1 cellular context compared by ENCODE assay signal in the genomic region with DNA sequence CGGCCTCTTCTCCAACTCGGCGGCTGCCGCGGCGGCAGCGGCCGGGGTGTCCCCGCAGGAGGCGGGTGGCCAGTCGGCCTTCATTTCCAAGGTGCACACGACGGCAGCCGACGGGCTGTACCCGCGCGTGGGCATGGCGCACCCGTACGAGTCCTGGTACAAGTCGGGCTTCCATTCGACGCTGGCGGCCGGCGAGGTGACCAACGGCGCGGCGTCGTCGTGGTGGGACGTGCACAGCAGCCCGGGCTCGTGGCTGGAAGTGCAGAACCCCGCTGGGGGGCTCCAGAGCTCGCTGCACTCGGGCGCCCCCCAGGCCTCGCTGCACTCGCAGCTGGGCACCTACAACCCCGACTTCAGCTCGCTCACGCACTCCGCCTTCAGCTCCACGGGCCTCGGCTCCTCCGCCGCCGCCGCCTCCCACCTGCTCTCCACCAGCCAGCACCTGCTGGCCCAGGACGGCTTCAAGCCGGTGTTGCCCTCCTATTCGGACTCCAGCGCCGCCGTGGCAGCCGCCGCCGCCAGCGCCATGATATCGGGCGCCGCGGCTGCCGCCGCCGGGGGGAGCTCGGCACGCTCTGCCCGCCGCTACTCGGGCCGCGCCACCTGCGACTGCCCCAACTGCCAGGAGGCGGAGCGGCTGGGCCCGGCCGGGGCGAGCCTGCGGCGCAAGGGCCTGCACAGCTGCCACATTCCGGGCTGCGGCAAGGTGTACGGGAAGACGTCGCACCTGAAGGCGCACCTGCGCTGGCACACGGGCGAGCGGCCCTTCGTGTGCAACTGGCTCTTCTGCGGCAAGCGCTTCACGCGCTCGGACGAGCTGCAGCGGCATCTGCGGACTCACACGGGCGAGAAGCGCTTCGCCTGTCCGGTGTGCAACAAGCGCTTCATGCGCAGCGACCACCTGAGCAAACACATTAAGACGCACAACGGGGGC.
A peak's percentile ranks its signal among the peaks of the same experiment; 100 is the strongest.
TF ChIP-seq lines count a peak whose summit lies in the region.

No MANE protein-coding gene starts in this region.

TF ChIP-seq in K562, 482 proteins besides CTCF, POLR2A, EP300 and RAD21 (continued from another document and continues in another):
- TF ChIP-seq, protein P1, sequence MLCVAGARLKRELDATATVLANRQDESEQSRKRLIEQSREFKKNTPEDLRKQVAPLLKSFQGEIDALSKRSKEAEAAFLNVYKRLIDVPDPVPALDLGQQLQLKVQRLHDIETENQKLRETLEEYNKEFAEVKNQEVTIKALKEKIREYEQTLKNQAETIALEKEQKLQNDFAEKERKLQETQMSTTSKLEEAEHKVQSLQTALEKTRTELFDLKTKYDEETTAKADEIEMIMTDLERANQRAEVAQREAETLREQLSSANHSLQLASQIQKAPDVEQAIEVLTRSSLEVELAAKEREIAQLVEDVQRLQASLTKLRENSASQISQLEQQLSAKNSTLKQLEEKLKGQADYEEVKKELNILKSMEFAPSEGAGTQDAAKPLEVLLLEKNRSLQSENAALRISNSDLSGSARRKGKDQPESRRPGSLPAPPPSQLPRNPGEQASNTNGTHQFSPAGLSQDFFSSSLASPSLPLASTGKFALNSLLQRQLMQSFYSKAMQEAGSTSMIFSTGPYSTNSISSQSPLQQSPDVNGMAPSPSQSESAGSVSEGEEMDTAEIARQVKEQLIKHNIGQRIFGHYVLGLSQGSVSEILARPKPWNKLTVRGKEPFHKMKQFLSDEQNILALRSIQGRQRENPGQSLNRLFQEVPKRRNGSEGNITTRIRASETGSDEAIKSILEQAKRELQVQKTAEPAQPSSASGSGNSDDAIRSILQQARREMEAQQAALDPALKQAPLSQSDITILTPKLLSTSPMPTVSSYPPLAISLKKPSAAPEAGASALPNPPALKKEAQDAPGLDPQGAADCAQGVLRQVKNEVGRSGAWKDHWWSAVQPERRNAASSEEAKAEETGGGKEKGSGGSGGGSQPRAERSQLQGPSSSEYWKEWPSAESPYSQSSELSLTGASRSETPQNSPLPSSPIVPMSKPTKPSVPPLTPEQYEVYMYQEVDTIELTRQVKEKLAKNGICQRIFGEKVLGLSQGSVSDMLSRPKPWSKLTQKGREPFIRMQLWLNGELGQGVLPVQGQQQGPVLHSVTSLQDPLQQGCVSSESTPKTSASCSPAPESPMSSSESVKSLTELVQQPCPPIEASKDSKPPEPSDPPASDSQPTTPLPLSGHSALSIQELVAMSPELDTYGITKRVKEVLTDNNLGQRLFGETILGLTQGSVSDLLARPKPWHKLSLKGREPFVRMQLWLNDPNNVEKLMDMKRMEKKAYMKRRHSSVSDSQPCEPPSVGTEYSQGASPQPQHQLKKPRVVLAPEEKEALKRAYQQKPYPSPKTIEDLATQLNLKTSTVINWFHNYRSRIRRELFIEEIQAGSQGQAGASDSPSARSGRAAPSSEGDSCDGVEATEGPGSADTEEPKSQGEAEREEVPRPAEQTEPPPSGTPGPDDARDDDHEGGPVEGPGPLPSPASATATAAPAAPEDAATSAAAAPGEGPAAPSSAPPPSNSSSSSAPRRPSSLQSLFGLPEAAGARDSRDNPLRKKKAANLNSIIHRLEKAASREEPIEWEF (CRISPR knock-in tag; IDR thresholded peaks at IDR 0.05): no peak
- TF ChIP-seq, protein P2, sequence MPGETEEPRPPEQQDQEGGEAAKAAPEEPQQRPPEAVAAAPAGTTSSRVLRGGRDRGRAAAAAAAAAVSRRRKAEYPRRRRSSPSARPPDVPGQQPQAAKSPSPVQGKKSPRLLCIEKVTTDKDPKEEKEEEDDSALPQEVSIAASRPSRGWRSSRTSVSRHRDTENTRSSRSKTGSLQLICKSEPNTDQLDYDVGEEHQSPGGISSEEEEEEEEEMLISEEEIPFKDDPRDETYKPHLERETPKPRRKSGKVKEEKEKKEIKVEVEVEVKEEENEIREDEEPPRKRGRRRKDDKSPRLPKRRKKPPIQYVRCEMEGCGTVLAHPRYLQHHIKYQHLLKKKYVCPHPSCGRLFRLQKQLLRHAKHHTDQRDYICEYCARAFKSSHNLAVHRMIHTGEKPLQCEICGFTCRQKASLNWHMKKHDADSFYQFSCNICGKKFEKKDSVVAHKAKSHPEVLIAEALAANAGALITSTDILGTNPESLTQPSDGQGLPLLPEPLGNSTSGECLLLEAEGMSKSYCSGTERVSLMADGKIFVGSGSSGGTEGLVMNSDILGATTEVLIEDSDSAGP (CRISPR knock-in tag; IDR thresholded peaks at IDR 0.05): 0 out of 2 replicates have a peak, but pooled peaks have one; percentile 24
- TF ChIP-seq MTF1 (CRISPR knock-in tag; IDR thresholded peaks at IDR 0.05; ENCODE audit: borderline replicate concordance): no peak
- TF ChIP-seq GTF2A2 (tag; IDR thresholded peaks at IDR 0.05): no peak
- TF ChIP-seq, protein P3, sequence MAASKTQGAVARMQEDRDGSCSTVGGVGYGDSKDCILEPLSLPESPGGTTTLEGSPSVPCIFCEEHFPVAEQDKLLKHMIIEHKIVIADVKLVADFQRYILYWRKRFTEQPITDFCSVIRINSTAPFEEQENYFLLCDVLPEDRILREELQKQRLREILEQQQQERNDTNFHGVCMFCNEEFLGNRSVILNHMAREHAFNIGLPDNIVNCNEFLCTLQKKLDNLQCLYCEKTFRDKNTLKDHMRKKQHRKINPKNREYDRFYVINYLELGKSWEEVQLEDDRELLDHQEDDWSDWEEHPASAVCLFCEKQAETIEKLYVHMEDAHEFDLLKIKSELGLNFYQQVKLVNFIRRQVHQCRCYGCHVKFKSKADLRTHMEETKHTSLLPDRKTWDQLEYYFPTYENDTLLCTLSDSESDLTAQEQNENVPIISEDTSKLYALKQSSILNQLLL (CRISPR knock-in tag; IDR thresholded peaks at IDR 0.05; ENCODE audit: borderline replicate concordance): no peak
- TF ChIP-seq BRD9 (IDR thresholded peaks at IDR 0.05; ENCODE audit: low read depth, partially characterized antibody): no peak
- TF ChIP-seq TSC22D4 (tag; IDR thresholded peaks at IDR 0.05): no peak
- TF ChIP-seq POLR2AphosphoS5 (IDR thresholded peaks at IDR 0.05; ENCODE audit: control insufficient read depth, insufficient read depth, low read depth, low read length): no peak
- no peak for TF ChIP-seq WHSC1 (IDR thresholded peaks at IDR 0.05; ENCODE audit: low read length)
- TF ChIP-seq GATA2 (CRISPR knock-in tag; IDR thresholded peaks at IDR 0.05): no peak; the same call in 1 of the 2 replicates
- no peak for TF ChIP-seq ZSCAN32 (CRISPR knock-in tag; IDR thresholded peaks at IDR 0.05)
- no peak for TF ChIP-seq PTTG1 (tag; IDR thresholded peaks at IDR 0.05; ENCODE audit: low read depth)
- TF ChIP-seq, protein P4, sequence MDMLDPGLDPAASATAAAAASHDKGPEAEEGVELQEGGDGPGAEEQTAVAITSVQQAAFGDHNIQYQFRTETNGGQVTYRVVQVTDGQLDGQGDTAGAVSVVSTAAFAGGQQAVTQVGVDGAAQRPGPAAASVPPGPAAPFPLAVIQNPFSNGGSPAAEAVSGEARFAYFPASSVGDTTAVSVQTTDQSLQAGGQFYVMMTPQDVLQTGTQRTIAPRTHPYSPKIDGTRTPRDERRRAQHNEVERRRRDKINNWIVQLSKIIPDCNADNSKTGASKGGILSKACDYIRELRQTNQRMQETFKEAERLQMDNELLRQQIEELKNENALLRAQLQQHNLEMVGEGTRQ (CRISPR knock-in tag; IDR thresholded peaks at IDR 0.05): no peak
- TF ChIP-seq, protein P5, sequence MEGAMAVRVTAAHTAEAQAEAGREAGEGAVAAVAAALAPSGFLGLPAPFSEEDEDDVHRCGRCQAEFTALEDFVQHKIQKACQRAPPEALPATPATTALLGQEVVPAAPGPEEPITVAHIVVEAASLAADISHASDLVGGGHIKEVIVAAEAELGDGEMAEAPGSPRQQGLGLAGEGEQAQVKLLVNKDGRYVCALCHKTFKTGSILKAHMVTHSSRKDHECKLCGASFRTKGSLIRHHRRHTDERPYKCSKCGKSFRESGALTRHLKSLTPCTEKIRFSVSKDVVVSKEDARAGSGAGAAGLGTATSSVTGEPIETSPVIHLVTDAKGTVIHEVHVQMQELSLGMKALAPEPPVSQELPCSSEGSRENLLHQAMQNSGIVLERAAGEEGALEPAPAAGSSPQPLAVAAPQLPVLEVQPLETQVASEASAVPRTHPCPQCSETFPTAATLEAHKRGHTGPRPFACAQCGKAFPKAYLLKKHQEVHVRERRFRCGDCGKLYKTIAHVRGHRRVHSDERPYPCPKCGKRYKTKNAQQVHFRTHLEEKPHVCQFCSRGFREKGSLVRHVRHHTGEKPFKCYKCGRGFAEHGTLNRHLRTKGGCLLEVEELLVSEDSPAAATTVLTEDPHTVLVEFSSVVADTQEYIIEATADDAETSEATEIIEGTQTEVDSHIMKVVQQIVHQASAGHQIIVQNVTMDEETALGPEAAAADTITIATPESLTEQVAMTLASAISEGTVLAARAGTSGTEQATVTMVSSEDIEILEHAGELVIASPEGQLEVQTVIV (CRISPR knock-in tag; IDR thresholded peaks at IDR 0.05; ENCODE audit: borderline replicate concordance): no peak
- TF ChIP-seq MAZ (CRISPR knock-in tag; conservative IDR thresholded peaks at IDR 0.05 in 1 of 2, IDR thresholded peaks at IDR 0.05 in 1 of 2): peak in 1 of 2 experiments; percentile 27; a peak in 3 of 4 replicates
- no peak; a peak in 1 of 4 replicates for TF ChIP-seq NRF1 (conservative IDR thresholded peaks at IDR 0.05 in 1 of 2, IDR thresholded peaks at IDR 0.05 in 1 of 2)
- no peak for TF ChIP-seq ZNF668 (CRISPR knock-in tag; IDR thresholded peaks at IDR 0.05)
- no peak for TF ChIP-seq SMAD2 (IDR thresholded peaks at IDR 0.05; ENCODE audit: low read depth, low read length)
- TF ChIP-seq, protein P6, sequence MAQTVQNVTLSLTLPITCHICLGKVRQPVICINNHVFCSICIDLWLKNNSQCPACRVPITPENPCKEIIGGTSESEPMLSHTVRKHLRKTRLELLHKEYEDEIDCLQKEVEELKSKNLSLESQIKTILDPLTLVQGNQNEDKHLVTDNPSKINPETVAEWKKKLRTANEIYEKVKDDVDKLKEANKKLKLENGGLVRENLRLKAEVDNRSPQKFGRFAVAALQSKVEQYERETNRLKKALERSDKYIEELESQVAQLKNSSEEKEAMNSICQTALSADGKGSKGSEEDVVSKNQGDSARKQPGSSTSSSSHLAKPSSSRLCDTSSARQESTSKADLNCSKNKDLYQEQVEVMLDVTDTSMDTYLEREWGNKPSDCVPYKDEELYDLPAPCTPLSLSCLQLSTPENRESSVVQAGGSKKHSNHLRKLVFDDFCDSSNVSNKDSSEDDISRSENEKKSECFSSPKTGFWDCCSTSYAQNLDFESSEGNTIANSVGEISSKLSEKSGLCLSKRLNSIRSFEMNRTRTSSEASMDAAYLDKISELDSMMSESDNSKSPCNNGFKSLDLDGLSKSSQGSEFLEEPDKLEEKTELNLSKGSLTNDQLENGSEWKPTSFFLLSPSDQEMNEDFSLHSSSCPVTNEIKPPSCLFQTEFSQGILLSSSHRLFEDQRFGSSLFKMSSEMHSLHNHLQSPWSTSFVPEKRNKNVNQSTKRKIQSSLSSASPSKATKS (CRISPR knock-in tag; IDR thresholded peaks at IDR 0.05): no peak
- TF ChIP-seq, protein P7, sequence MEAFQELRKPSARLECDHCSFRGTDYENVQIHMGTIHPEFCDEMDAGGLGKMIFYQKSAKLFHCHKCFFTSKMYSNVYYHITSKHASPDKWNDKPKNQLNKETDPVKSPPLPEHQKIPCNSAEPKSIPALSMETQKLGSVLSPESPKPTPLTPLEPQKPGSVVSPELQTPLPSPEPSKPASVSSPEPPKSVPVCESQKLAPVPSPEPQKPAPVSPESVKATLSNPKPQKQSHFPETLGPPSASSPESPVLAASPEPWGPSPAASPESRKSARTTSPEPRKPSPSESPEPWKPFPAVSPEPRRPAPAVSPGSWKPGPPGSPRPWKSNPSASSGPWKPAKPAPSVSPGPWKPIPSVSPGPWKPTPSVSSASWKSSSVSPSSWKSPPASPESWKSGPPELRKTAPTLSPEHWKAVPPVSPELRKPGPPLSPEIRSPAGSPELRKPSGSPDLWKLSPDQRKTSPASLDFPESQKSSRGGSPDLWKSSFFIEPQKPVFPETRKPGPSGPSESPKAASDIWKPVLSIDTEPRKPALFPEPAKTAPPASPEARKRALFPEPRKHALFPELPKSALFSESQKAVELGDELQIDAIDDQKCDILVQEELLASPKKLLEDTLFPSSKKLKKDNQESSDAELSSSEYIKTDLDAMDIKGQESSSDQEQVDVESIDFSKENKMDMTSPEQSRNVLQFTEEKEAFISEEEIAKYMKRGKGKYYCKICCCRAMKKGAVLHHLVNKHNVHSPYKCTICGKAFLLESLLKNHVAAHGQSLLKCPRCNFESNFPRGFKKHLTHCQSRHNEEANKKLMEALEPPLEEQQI (IDR thresholded peaks at IDR 0.05): no peak
- TF ChIP-seq SMC3 (conservative IDR thresholded peaks at IDR 0.05; ENCODE audit: insufficient read depth, low read depth, low read length): no peak
- TF ChIP-seq OTX1 (CRISPR knock-in tag; IDR thresholded peaks at IDR 0.05): no peak
- TF ChIP-seq SRSF7 (optimal IDR thresholded peaks at IDR 0.05; ENCODE audit: low read depth, low read length): peak; percentile 35
- TF ChIP-seq, protein P8, sequence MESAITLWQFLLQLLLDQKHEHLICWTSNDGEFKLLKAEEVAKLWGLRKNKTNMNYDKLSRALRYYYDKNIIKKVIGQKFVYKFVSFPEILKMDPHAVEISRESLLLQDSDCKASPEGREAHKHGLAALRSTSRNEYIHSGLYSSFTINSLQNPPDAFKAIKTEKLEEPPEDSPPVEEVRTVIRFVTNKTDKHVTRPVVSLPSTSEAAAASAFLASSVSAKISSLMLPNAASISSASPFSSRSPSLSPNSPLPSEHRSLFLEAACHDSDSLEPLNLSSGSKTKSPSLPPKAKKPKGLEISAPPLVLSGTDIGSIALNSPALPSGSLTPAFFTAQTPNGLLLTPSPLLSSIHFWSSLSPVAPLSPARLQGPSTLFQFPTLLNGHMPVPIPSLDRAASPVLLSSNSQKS (CRISPR knock-in tag; IDR thresholded peaks at IDR 0.05): no peak
- peak; percentile 86; the same call in 1 of the 2 replicates for TF ChIP-seq ZNF124 (CRISPR knock-in tag; IDR thresholded peaks at IDR 0.05)
- no peak for TF ChIP-seq EWSR1 (IDR thresholded peaks at IDR 0.05; ENCODE audit: borderline replicate concordance, low read depth, partially characterized antibody)
- TF ChIP-seq MAFF (IDR thresholded peaks at IDR 0.05; ENCODE audit: low read length): no peak
- TF ChIP-seq GABPB2 (CRISPR knock-in tag; conservative IDR thresholded peaks at IDR 0.05): no peak
- TF ChIP-seq RBM17 (IDR thresholded peaks at IDR 0.05; ENCODE audit: borderline replicate concordance, low read depth, low read length): no peak
- TF ChIP-seq, protein P9, sequence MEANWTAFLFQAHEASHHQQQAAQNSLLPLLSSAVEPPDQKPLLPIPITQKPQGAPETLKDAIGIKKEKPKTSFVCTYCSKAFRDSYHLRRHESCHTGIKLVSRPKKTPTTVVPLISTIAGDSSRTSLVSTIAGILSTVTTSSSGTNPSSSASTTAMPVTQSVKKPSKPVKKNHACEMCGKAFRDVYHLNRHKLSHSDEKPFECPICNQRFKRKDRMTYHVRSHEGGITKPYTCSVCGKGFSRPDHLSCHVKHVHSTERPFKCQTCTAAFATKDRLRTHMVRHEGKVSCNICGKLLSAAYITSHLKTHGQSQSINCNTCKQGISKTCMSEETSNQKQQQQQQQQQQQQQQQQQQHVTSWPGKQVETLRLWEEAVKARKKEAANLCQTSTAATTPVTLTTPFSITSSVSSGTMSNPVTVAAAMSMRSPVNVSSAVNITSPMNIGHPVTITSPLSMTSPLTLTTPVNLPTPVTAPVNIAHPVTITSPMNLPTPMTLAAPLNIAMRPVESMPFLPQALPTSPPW (CRISPR knock-in tag; IDR thresholded peaks at IDR 0.05): peak; percentile 34; the same call in 1 of the 2 replicates
- TF ChIP-seq ZNF232 (CRISPR knock-in tag; IDR thresholded peaks at IDR 0.05): peak; percentile 92
- TF ChIP-seq GTF2E2 (tag; IDR thresholded peaks at IDR 0.05): no peak
- TF ChIP-seq CEBPB (tag; IDR thresholded peaks at IDR 0.05): no peak
- TF ChIP-seq CAMTA2 (CRISPR knock-in tag; conservative IDR thresholded peaks at IDR 0.05): no peak
- TF ChIP-seq MYC (IDR thresholded peaks at IDR 0.05; ENCODE audit: low read depth, low read length): peak; percentile 51; the same call in 1 of the 2 replicates
- no peak; the same call in 1 of the 2 replicates for TF ChIP-seq MYC (CRISPR knock-in tag; IDR thresholded peaks at IDR 0.05; ENCODE audit: borderline replicate concordance, low read depth)
- 0 out of 4 replicates have a peak, but pooled peaks of 1 of the 2 experiments have one; percentile 43 for TF ChIP-seq TEAD1 (CRISPR knock-in tag; IDR thresholded peaks at IDR 0.05)
